1 cellular context compared by ENCODE assay signal in the genomic region with DNA sequence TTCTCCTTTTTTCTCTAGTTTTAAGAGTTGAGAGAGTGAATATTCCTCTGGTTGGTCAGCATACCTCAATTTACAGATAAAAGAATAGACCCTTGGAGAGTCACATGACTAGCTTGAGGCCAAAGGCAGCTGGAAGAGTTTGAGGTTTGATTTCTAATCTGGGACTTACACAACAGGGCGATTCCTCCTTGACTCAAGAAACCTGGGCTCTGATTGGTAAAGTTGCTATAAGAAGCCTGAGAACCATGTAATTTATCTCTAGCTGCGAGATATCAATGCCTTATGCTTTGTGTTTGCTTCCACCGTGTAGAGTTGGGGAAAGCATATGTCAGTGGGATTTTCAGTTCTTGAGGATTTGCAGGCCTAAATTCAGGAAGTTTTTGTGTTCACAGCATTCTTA.
TF ChIP-seq lines count a peak whose summit lies in the region.

No MANE protein-coding gene starts in this region.

TF ChIP-seq in IMR-90, 13 proteins besides CTCF, POLR2A, EP300 and RAD21 (continued from another document):
- TF ChIP-seq NFE2L2 (IDR thresholded peaks at IDR 0.05; ENCODE audit: low read depth, low read length): no peak
- TF ChIP-seq FOS (IDR thresholded peaks at IDR 0.05; ENCODE audit: low read depth, low read length): no peak
- peak; percentile 49; the same call in 1 of the 2 replicates for TF ChIP-seq USF2 (IDR thresholded peaks at IDR 0.05; ENCODE audit: low read depth, low read length)
- no peak for TF ChIP-seq ELK1 (IDR thresholded peaks at IDR 0.05; ENCODE audit: borderline replicate concordance, low read depth, low read length)
- peak; percentile 51; the same call in 1 of the 2 replicates for TF ChIP-seq CEBPB (IDR thresholded peaks at IDR 0.05; ENCODE audit: low read depth, low read length)
- TF ChIP-seq RFX5 (IDR thresholded peaks at IDR 0.05; ENCODE audit: low read depth, low read length): no peak
- TF ChIP-seq MAZ (IDR thresholded peaks at IDR 0.05; ENCODE audit: borderline replicate concordance, low read depth, low read length): no peak
- TF ChIP-seq SMC3 (IDR thresholded peaks at IDR 0.05; ENCODE audit: low read depth, low read length): no peak
TF ChIP-seq in IMR-90: peak in this region for 2.
